In genomic region chr15:40893733-40894688, GRCh38 we compare ENCODE assay signal across 1 cellular context.
A peak's percentile ranks its signal among the peaks of the same experiment; 100 is the strongest.
TF ChIP-seq lines count a peak whose summit lies in the region.

Gene VPS18 (plus strand): TSS chr15:40894450. CDS start chr15:40894769, 319 bp downstream.

TF ChIP-seq in H1, 55 proteins besides CTCF, POLR2A, EP300 and RAD21 (continued from another document):
- TF ChIP-seq KDM5A (IDR thresholded peaks at IDR 0.05; ENCODE audit: low read length) (0 out of 2 replicates have a peak, but pooled peaks have one; percentile 67), YY1 (IDR thresholded peaks at IDR 0.05; ENCODE audit: low read depth, low read length) (peak; percentile 14; the same call in 1 of the 2 replicates), NRF1 (IDR thresholded peaks at IDR 0.05; ENCODE audit: low read depth, low read length) (no peak), SP4 (IDR thresholded peaks at IDR 0.05; ENCODE audit: low read length) (peak; percentile 70; the same call in 1 of the 2 replicates), ATF3 (IDR thresholded peaks at IDR 0.05; ENCODE audit: insufficient read depth, low read depth, low read length) (peak; percentile 81), POLR2AphosphoS5 (IDR thresholded peaks at IDR 0.05; ENCODE audit: low read depth, low read length) (peak; percentile 64; the same call in 1 of the 2 replicates), RFX5 (IDR thresholded peaks at IDR 0.05; ENCODE audit: borderline replicate concordance, low read depth, low read length) (no peak), BACH1 (IDR thresholded peaks at IDR 0.05; ENCODE audit: low read length) (no peak), RNF2 (IDR thresholded peaks at IDR 0.05; ENCODE audit: borderline replicate concordance, low read depth, low read length, missing control alignments, poor library complexity, severe bottlenecking) (no peak), SAP30 (IDR thresholded peaks at IDR 0.05; ENCODE audit: insufficient read depth, insufficient replicate concordance, low read length) (peak; percentile 91), TAF7 (optimal IDR thresholded peaks at IDR 0.05; ENCODE audit: borderline replicate concordance, low read depth, low read length) (peak; percentile 81), CHD1 (IDR thresholded peaks at IDR 0.05; ENCODE audit: low read depth, low read length) (no peak), HDAC2 (IDR thresholded peaks at IDR 0.05; ENCODE audit: borderline replicate concordance in 1 of 2, low read depth in 2 of 2, low read length in 2 of 2) (peak in 1 of 2 experiments; percentile 77; a peak in 1 of 4 replicates), TAF1 (IDR thresholded peaks at IDR 0.05; ENCODE audit: low read depth, low read length) (peak; percentile 91), SIRT6 (IDR thresholded peaks at IDR 0.05; ENCODE audit: low read length) (no peak), MAX (IDR thresholded peaks at IDR 0.05) (peak; percentile 97), GABPA (IDR thresholded peaks at IDR 0.05; ENCODE audit: borderline replicate concordance, insufficient read depth, low read length) (peak; percentile 56; the same call in 1 of the 2 replicates), JUND (IDR thresholded peaks at IDR 0.05; ENCODE audit: low read length) (peak; percentile 3; the same call in 1 of the 2 replicates), ZNF274 (IDR thresholded peaks at IDR 0.05; ENCODE audit: borderline replicate concordance, extremely low read depth, low read length) (no peak)
TF ChIP-seq in H1: peak in this region for 19.
